In the genomic region with DNA sequence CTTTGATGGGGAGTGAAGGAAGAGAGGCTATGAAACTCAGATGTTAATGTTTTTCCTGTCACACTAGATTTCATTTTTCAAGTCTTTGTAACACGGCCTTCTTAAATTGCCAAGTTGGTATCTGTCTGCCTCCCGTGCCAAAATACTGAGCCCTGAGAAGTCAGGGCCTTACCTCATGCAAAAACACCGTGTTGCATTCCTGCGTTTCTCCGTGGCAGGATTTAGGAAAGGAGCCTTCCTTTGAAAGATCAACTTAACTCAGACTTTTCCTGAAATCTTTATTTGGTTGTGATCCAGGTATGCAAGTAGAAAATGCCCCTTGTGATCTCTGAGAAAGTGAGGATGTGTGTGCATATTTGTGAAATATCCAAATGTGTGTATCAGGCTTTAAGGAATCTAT, we compare ENCODE assay signal across 24 cellular contexts.
DNase-seq lines count a peak whose midpoint lies in the region; ATAC-seq and TF ChIP-seq lines count a peak whose summit lies in the region.
"Had no signal": no experiment of that assay in that cellular context is flagged by ENCODE, and none has a peak within 500 bp of the region (broad histone marks: within the 10 kb centered on the region; RNA-seq: fewer than 3 reads in every experiment).

No MANE protein-coding gene starts in this region.

- ATAC-seq in WTC11: no peak
- ATAC-seq in HG02610 (IDR thresholded peaks at IDR 0.05; ENCODE audit: unreplicated experiment): no peak
- no peak for ATAC-seq in HG02571 (IDR thresholded peaks at IDR 0.05; ENCODE audit: unreplicated experiment)
- no peak for ATAC-seq in GM21515 (IDR thresholded peaks at IDR 0.05; ENCODE audit: unreplicated experiment)
- ATAC-seq: A549; activated CD8-positive, alpha-beta T cell treated with anti-CD3 and anti-CD28 coated beads for 36 hours; gastrocnemius medialis; naive thymus-derived CD4-positive, alpha-beta T cell; right lobe of liver had no signal

- no peaks in the 10 kb centered on the region for H3K36me3 Mint-ChIP-seq in WTC11
- H3K36me3 Mint-ChIP-seq: memory B cell; naive thymus-derived CD4-positive, alpha-beta T cell had no signal

- TF ChIP-seq CTCF in WTC11 (IDR thresholded peaks at IDR 0.05): no peak

- peaks cover 9% of the 10 kb centered on the region for H3K4me1 Mint-ChIP-seq in WTC11
- H3K4me1 Mint-ChIP-seq: memory B cell had no signal

- H3K4me3 Mint-ChIP-seq in WTC11: no peak overlapping the region
- H3K4me3 Mint-ChIP-seq: activated CD8-positive, alpha-beta T cell treated with anti-CD3 and anti-CD28 coated beads for 36 hours; memory B cell; naive thymus-derived CD4-positive, alpha-beta T cell had no signal

- DNase-seq in ELR (ENCODE audit: low read depth): peak; percentile 2
- DNase-seq in WTC11 (ENCODE audit: low spot score): no peak
- DNase-seq in fibroblast of peridontal ligament (ENCODE audit: extremely low read depth): peak; percentile 2
- DNase-seq in myocyte (ENCODE audit: low read depth): peak; percentile 30
- no peak for DNase-seq in stimulated activated CD4-positive, alpha-beta T cell treated with anti-CD3 and anti-CD28 coated beads, Interleukin-12 subunit alpha, Interleukin-12 subunit beta, amount 100 ng/mL, for 4 hours
- DNase-seq: activated CD8-positive, alpha-beta T cell treated with anti-CD3 and anti-CD28 coated beads for 36 hours; activated gamma-delta T cell treated with Interleukin-2 at 50 U/mL for 16 hours; activated T-cell treated with anti-CD3 and anti-CD28 coated beads for 4 hours; BE2C; central memory CD4-positive, alpha-beta T cell; gastrocnemius medialis; H7; kidney; MG63; naive thymus-derived CD4-positive, alpha-beta T cell; ovary; right lobe of liver; RPMI8226; T-helper 9 cell had no signal

- no peaks in the 10 kb centered on the region for H3K9me3 Mint-ChIP-seq in WTC11

- CTCF ChIA-PET in WTC11 (lab: Charles Lee): no interaction called here

- H3K27ac Mint-ChIP-seq in WTC11: 0 out of 2 replicates have a peak overlapping the region, but pooled peaks have one; percentile 6
- H3K27ac Mint-ChIP-seq: activated CD8-positive, alpha-beta T cell treated with anti-CD3 and anti-CD28 coated beads for 36 hours; memory B cell; naive thymus-derived CD4-positive, alpha-beta T cell had no signal

- POLR2A ChIA-PET in WTC11 (lab: Charles Lee): no interaction called here

- H3K27me3 Mint-ChIP-seq in WTC11 (ENCODE audit: low read depth): no peaks in the 10 kb centered on the region
- H3K27me3 Mint-ChIP-seq: activated CD8-positive, alpha-beta T cell treated with anti-CD3 and anti-CD28 coated beads for 36 hours; memory B cell; naive thymus-derived CD4-positive, alpha-beta T cell had no signal

TF ChIP-seq in WTC11, 78 proteins besides CTCF, POLR2A, EP300 and RAD21:
- TF ChIP-seq CREB1 (CRISPR knock-in tag; IDR thresholded peaks at IDR 0.05) (no peak), TP53 (CRISPR knock-in tag; IDR thresholded peaks at IDR 0.05) (no peak), ZNF317 (CRISPR knock-in tag; IDR thresholded peaks at IDR 0.05; ENCODE audit: borderline replicate concordance, low read depth) (no peak), TEAD1 (CRISPR knock-in tag; IDR thresholded peaks at IDR 0.05) (no peak), GABPB1 (CRISPR knock-in tag; IDR thresholded peaks at IDR 0.05) (no peak), ZNF416 (CRISPR knock-in tag; IDR thresholded peaks at IDR 0.05) (no peak), ELF4 (CRISPR knock-in tag; IDR thresholded peaks at IDR 0.05; ENCODE audit: low read depth) (no peak), OVOL2 (CRISPR knock-in tag; IDR thresholded peaks at IDR 0.05; ENCODE audit: borderline replicate concordance) (no peak)
- TF ChIP-seq, protein P1, sequence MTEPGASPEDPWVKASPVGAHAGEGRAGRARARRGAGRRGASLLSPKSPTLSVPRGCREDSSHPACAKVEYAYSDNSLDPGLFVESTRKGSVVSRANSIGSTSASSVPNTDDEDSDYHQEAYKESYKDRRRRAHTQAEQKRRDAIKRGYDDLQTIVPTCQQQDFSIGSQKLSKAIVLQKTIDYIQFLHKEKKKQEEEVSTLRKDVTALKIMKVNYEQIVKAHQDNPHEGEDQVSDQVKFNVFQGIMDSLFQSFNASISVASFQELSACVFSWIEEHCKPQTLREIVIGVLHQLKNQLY (CRISPR knock-in tag; IDR thresholded peaks at IDR 0.05): no peak

Comparison
In these comparisons a context has a peak if more than half of its experiments do, and no peak if none do; other contexts are left out.
1. DNase-seq: peak in ELR (single experiment), fibroblast of peridontal ligament (single experiment) and myocyte (single experiment); none in WTC11 (single experiment) and stimulated activated CD4-positive, alpha-beta T cell treated with anti-CD3 and anti-CD28 coated beads, Interleukin-12 subunit alpha, Interleukin-12 subunit beta, amount 100 ng/mL, for 4 hours (single experiment).